19 cellular contexts compared by ENCODE assay signal in genomic region chr16:85539084-85539483, GRCh38.
DNase-seq lines count a peak whose midpoint lies in the region; ATAC-seq, FAIRE-seq and TF ChIP-seq lines count a peak whose summit lies in the region.
"Had no signal": no experiment of that assay in that cellular context is flagged by ENCODE, and none has a peak within 500 bp of the region (broad histone marks: within the 10 kb centered on the region; RNA-seq: fewer than 3 reads in every experiment).

No MANE protein-coding gene starts in this region.

- no peak for FAIRE-seq in HepG2 (lab: Jason Lieb, UNC)
- FAIRE-seq: GM19239 had no signal

- ATAC-seq in HepG2 = no peak
- no peak for ATAC-seq in right lobe of liver
- ATAC-seq: HCT116 had no signal

- peak overlapping the region; percentile 83 for H3K4me2 ChIP-seq in HepG2 (ENCODE audit: low read depth, low read length)

- 80% methylated on average over 7 of the region's 7 CpGs for WGBS in HepG2 (ENCODE audit: low lambda C conversion rate)
- WGBS in right lobe of liver (ENCODE audit: insufficient coverage, low coverage, low lambda C conversion rate, missing lambda C conversion rate) = 24% methylated on average over 5 of the region's 7 CpGs
- WGBS in lower leg skin, 2 donors = 94 to 98% methylated on average over 7 of the region's 7 CpGs

- TF ChIP-seq EP300 in HepG2 (IDR thresholded peaks at IDR 0.05; ENCODE audit: low read depth in 2 of 2, low read length in 2 of 2) (no peak), HepG2 (CRISPR knock-in tag; IDR thresholded peaks at IDR 0.05; ENCODE audit: borderline replicate concordance) (no peak)

- in situ Hi-C loops in HepG2 (cut with HindIII; ENCODE audit: extremely low pct_ligation_motif_present, low pct_unique_long_range_greater_than_20kb) = no loop called here

- BruUV-seq in HepG2 (replicated peaks; lab: Mats Ljungman, UMichigan) = no TSS peak

- H3K4me3 ChIP-seq in HepG2 (replicated peaks in 1 of 3; ENCODE audit: insufficient read depth in 1 of 3, low read depth in 2 of 3, low read length in 3 of 3) = peak overlapping the region in 1 of 3 experiments; percentile 74; a peak in 1 of 6 replicates
- no peak overlapping the region for H3K4me3 ChIP-seq in right lobe of liver
- no peak overlapping the region for H3K4me3 ChIP-seq in lower leg skin (ENCODE audit: low read depth, poor library complexity, severe bottlenecking)
- H3K4me3 ChIP-seq: Peyer's patch had no signal

- peaks cover 91% of the 10 kb centered on the region for H3K4me1 Mint-ChIP-seq in brain

- TF ChIP-seq CTCF in HepG2 (CRISPR knock-in tag; IDR thresholded peaks at IDR 0.05) (no peak), right lobe of liver (IDR thresholded peaks at IDR 0.05) (no peak), brain (conservative IDR thresholded peaks at IDR 0.05) (no peak), lower leg skin (IDR thresholded peaks at IDR 0.05) (no peak)

- H3K4me1 ChIP-seq in HepG2 (ENCODE audit: insufficient read depth, low read length) (peaks cover 97% of the 10 kb centered on the region), right lobe of liver (peaks cover 0 to 61% (median 24%) of the 10 kb centered on the region in 4 donors)

- H3K27me3 ChIP-seq in HepG2 (ENCODE audit: control insufficient read depth in 1 of 2, insufficient read depth in 2 of 2, low read length in 2 of 2) (no peaks in the 10 kb centered on the region), right lobe of liver (no peaks in the 10 kb centered on the region)
- H3K27me3 ChIP-seq: Peyer's patch had no signal

- TF ChIP-seq POLR2A in HepG2 (IDR thresholded peaks at IDR 0.05; ENCODE audit: insufficient read depth in 1 of 2, low read depth in 2 of 2, low read length in 2 of 2) (no peak), right lobe of liver (IDR thresholded peaks at IDR 0.05) (no peak), lower leg skin (IDR thresholded peaks at IDR 0.05) (no peak)

- H3K27ac ChIP-seq in HepG2 (ENCODE audit: extremely low read length, insufficient read depth, low read length) (peak overlapping the region; percentile 90), right lobe of liver (peak overlapping the region in 1 of 3 donors; percentile 80)
- H3K27ac ChIP-seq: HL-60, Peyer's patch had no signal

- H3K27ac Mint-ChIP-seq in brain = peak overlapping the region in 4 of 5 experiments; percentile 69 to 94 (median 73)

- no peak overlapping the region for H2AFZ ChIP-seq in HepG2 (ENCODE audit: low read length)

- peaks cover 13% of the 10 kb centered on the region for H3K36me3 Mint-ChIP-seq in brain

- CTCF ChIA-PET in HepG2 (lab: Yijun Ruan, JAX; ENCODE audit: low intra/inter-chr PET ratio, low total read pairs) = no interaction called here

- no peaks in the 10 kb centered on the region for H3K36me3 ChIP-seq in HepG2 (replicated peaks in 1 of 2; ENCODE audit: control insufficient read depth in 1 of 2, insufficient read depth in 2 of 2, low read length in 2 of 2)
- no peaks in the 10 kb centered on the region for H3K36me3 ChIP-seq in right lobe of liver
- H3K36me3 ChIP-seq: Peyer's patch had no signal

- DNase-seq in HepG2 (ENCODE audit: low spot score) = no peak
- no peak for DNase-seq in right lobe of liver
- DNase-seq in NCI-H2227 treated with DMSO at 0.1 percent for 48 hours (lab: John Stamatoyannopoulos, UW) = peak; percentile 90
- no peak for DNase-seq in NOMO-1 treated with DMSO at 0.1 percent for 48 hours (lab: John Stamatoyannopoulos, UW; ENCODE audit: unreplicated experiment)
- DNase-seq in lower leg skin (ENCODE audit: low spot score in 2 of 2) = no peak
- DNase-seq in NCI-H187 treated with DMSO at 0.1 percent for 48 hours (lab: John Stamatoyannopoulos, UW) = no peak
- DNase-seq: DMS153, NCI-H1092 treated with DMSO at 0.1 percent for 48 hours, NCI-H1930, NCI-H2171, NCI-H524, OCI-M1, Peyer's patch, SHP77 treated with DMSO at 0.1 percent for 48 hours, T-helper 1 cell had no signal

- intact Hi-C loops in HepG2 (cut with micrococcal nuclease; ENCODE audit: unreplicated experiment) = no loop called here
- intact Hi-C loops in right lobe of liver (cut with DNase I) = no loop called here
- intact Hi-C loops in lower leg skin (cut with DNase I; ENCODE audit: low total_unique reads) = no loop called here

- peaks cover 16% of the 10 kb centered on the region for H3K79me2 ChIP-seq in HepG2 (ENCODE audit: insufficient read depth, low read length)

- no peaks in the 10 kb centered on the region for H4K20me1 ChIP-seq in HepG2 (ENCODE audit: insufficient read depth, low read length)

- no peaks in the 10 kb centered on the region for H3K27me3 Mint-ChIP-seq in brain

- no peak overlapping the region for H3K4me3 Mint-ChIP-seq in brain

- no peaks in the 10 kb centered on the region for H3K9me3 ChIP-seq in HepG2 (ENCODE audit: low read length)
- no peaks in the 10 kb centered on the region for H3K9me3 ChIP-seq in right lobe of liver
- H3K9me3 ChIP-seq: Peyer's patch had no signal

- no peak for TF ChIP-seq RAD21 in HepG2 (CRISPR knock-in tag; IDR thresholded peaks at IDR 0.05)

- H3K9me3 Mint-ChIP-seq in brain = peaks cover 0 to 15% (median 11%) of the 10 kb centered on the region in 5 experiments

- POLR2A ChIA-PET in HepG2 (lab: Yijun Ruan, JAX) = interaction anchor here (1.3 to 8.4 kb wide), 5 partner anchors 10 to 23 kb away, joined by 5 to 227 read pairs (median 145); no protein-coding TSS in a partner anchor

- H3K9ac ChIP-seq in HepG2 (ENCODE audit: insufficient read depth, low read depth, low read length) = 0 out of 2 replicates have a peak overlapping the region, but pooled peaks have one; percentile 71

TF ChIP-seq in HepG2, 621 proteins besides CTCF, POLR2A, EP300 and RAD21 (continues in another document):
- TF ChIP-seq IKZF4 (CRISPR knock-in tag; IDR thresholded peaks at IDR 0.05; ENCODE audit: borderline replicate concordance, low read depth, not compliant biosample characterization) (no peak), THAP7 (CRISPR knock-in tag; IDR thresholded peaks at IDR 0.05) (0 out of 2 replicates have a peak, but pooled peaks have one; percentile 23), IRF1 (CRISPR knock-in tag; IDR thresholded peaks at IDR 0.05; ENCODE audit: low read depth) (no peak), ZNF839 (CRISPR knock-in tag; IDR thresholded peaks at IDR 0.05; ENCODE audit: borderline replicate concordance) (no peak), PRDM10 (CRISPR knock-in tag; IDR thresholded peaks at IDR 0.05; ENCODE audit: low read depth) (no peak), ZC3H13 (CRISPR knock-in tag; IDR thresholded peaks at IDR 0.05) (0 out of 2 replicates have a peak, but pooled peaks have one; percentile 51), FOXO4 (CRISPR knock-in tag; conservative IDR thresholded peaks at IDR 0.05) (0 out of 2 replicates have a peak, but pooled peaks have one; percentile 42)
